In the genomic region with DNA sequence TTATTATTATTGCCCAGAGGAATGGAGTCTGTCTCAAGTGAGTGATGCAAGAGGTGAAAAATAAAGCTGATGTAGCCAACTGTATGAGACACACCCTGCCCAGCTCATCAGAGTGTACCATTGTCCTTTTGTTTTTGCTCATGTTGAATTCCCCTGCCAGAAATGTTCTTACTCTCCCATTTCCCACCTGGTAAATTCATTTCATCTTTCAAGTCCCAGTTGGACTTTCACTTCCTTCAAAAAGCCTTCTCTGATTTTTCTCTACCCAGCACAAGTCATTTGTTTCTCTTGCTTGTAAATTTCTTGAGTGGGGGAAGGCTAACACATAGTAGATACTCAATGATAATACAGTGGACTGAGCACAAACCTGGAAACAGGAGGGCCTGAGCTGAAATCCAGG, we compare ENCODE assay signal across 16 cellular contexts.
DNase-seq lines count a peak whose midpoint lies in the region; ATAC-seq, FAIRE-seq and TF ChIP-seq lines count a peak whose summit lies in the region.
"Had no signal": no experiment of that assay in that cellular context is flagged by ENCODE, and none has a peak within 500 bp of the region (broad histone marks: within the 10 kb centered on the region; RNA-seq: fewer than 3 reads in every experiment).

No MANE protein-coding gene starts in this region.

- H3K27me3 ChIP-seq in keratinocyte (ENCODE audit: control insufficient read depth, extremely low read depth, insufficient read depth, low read length), result no peaks in the 10 kb centered on the region
- H3K27me3 ChIP-seq: upper lobe of right lung had no signal

- H3K9me3 ChIP-seq in keratinocyte (ENCODE audit: control insufficient read depth, low read depth, low read length), result no peaks in the 10 kb centered on the region
- H3K9me3 ChIP-seq: upper lobe of right lung had no signal

- ATAC-seq in GM18870 (IDR thresholded peaks at IDR 0.05; ENCODE audit: unreplicated experiment) (peak; percentile 93), GM21723 (IDR thresholded peaks at IDR 0.05; ENCODE audit: unreplicated experiment) (peak; percentile 69), HG03039 (IDR thresholded peaks at IDR 0.05; ENCODE audit: unreplicated experiment) (peak; percentile 83), GM19452 (IDR thresholded peaks at IDR 0.05; ENCODE audit: unreplicated experiment) (no peak), HG02973 (IDR thresholded peaks at IDR 0.05; ENCODE audit: unreplicated experiment) (no peak)
- ATAC-seq: stimulated activated naive CD8-positive, alpha-beta T cell treated with anti-CD3 and anti-CD28 coated beads, Interleukin-15, Interleukin-2, amounts not matched to agents 100 U/mL and 50 U/mL, for 24 hours; upper lobe of right lung had no signal

- FAIRE-seq in keratinocyte (lab: Jason Lieb, UNC) (peak; percentile 26), HTR-8/SVneo (lab: Jason Lieb, UNC) (no peak)
- FAIRE-seq: G401.6 had no signal

- DNase-seq in keratinocyte (ENCODE audit: low read depth, low spot score) (no peak), HTR-8/SVneo (ENCODE audit: insufficient read length, low spot score) (no peak), activated gamma-delta T cell (lab: John Stamatoyannopoulos, UW) (no peak)
- DNase-seq: activated CD8-positive, alpha-beta memory T cell treated with anti-CD3 and anti-CD28 coated beads, Interleukin-2, amount 50 U/mL, for 4 hours; activated gamma-delta T cell treated with Interleukin-2 at 50 U/mL for 16 hours; HFFc6; NCI-H1930; stimulated activated naive CD8-positive, alpha-beta T cell treated with anti-CD3 and anti-CD28 coated beads, Interleukin-15, Interleukin-2, amounts not matched to agents 100 U/mL and 50 U/mL, for 24 hours; T1000; upper lobe of right lung had no signal

- no peak overlapping the region for H3K9ac ChIP-seq in keratinocyte (ENCODE audit: control insufficient read depth, extremely low read depth, insufficient read depth, low read length)

- no peak for TF ChIP-seq CTCF in keratinocyte (optimal IDR thresholded peaks at IDR 0.05 in 1 of 3, IDR thresholded peaks at IDR 0.05 in 1 of 3, conservative IDR thresholded peaks at IDR 0.05 in 1 of 3; ENCODE audit: extremely low read depth in 1 of 3, insufficient read depth in 2 of 3, low read length in 3 of 3)

- H3K4me2 ChIP-seq in keratinocyte (ENCODE audit: control insufficient read depth, extremely low read depth, insufficient read depth, low read depth, low read length), result peak overlapping the region; percentile 29

- H2AFZ ChIP-seq in keratinocyte (ENCODE audit: control insufficient read depth, low read length), result no peak overlapping the region

- H3K79me2 ChIP-seq in keratinocyte (ENCODE audit: control insufficient read depth, insufficient read depth, low read length), result no peaks in the 10 kb centered on the region

- no peaks in the 10 kb centered on the region for H3K36me3 ChIP-seq in keratinocyte (ENCODE audit: control insufficient read depth in 2 of 2, extremely low read depth in 1 of 2, insufficient read depth in 2 of 2, low read length in 2 of 2)
- H3K36me3 ChIP-seq: upper lobe of right lung had no signal

- H4K20me1 ChIP-seq in keratinocyte (ENCODE audit: control insufficient read depth, extremely low read depth, insufficient read depth, low read length), result no peaks in the 10 kb centered on the region

- no peaks in the 10 kb centered on the region for H3K9me1 ChIP-seq in keratinocyte (ENCODE audit: control insufficient read depth, extremely low read depth, insufficient read depth, low read length)

- no peak overlapping the region for H3K4me3 ChIP-seq in keratinocyte (ENCODE audit: control insufficient read depth in 2 of 3, extremely low read depth in 1 of 3, insufficient read depth in 2 of 3, low read depth in 1 of 3, low read length in 3 of 3)
- H3K4me3 ChIP-seq: upper lobe of right lung had no signal

- H3K4me1 ChIP-seq in keratinocyte (ENCODE audit: control insufficient read depth, extremely low read depth, insufficient read depth, low read length), result peaks cover 7% of the 10 kb centered on the region
- H3K4me1 ChIP-seq: upper lobe of right lung had no signal

- H3K27ac ChIP-seq in keratinocyte (ENCODE audit: control insufficient read depth, insufficient read depth, low read length), result peak overlapping the region; percentile 22
- H3K27ac ChIP-seq: upper lobe of right lung had no signal

- dilution Hi-C loops in keratinocyte (cut with MboI; ENCODE audit: extremely low pct_ligation_motif_present, low sequenced_read_pairs), result no loop called here

Comparison
In these comparisons a context has a peak if more than half of its experiments do, and no peak if none do; other contexts are left out.
1. ATAC-seq: peak in GM18870 (single experiment), GM21723 (single experiment) and HG03039 (single experiment); none in GM19452 (single experiment) and HG02973 (single experiment).